14 cellular contexts compared by ENCODE assay signal in the genomic region with DNA sequence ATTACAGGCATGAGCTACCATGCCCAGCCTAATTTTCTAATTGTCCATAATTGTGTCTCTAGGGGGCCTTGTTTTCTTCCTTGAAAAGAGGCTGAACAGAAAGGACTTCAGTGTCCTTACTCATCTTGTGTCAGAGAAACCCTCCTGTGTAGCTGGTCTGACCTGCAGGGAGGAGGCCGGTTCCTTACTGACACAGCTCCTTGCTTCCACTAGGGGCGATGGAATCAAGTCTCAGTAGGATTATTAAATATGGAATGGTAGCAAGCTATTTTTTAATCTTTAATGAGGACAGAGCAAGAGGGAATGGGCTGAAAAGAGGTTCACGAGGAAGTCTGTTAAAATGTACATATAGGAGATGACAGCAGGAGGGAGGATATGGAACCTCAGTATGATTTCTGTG. TPM values are rescaled to one million over a fixed set of nuclear protein-coding genes. Genes with fewer than 3 reads are reported as not detected.
DNase-seq lines count a peak whose midpoint lies in the region; ATAC-seq and TF ChIP-seq lines count a peak whose summit lies in the region.
"Had no signal": no experiment of that assay in that cellular context is flagged by ENCODE, and none has a peak within 500 bp of the region (broad histone marks: within the 10 kb centered on the region; RNA-seq: fewer than 3 reads in every experiment).

No MANE protein-coding gene starts in this region.

- H3K9ac ChIP-seq in Loucy (ENCODE audit: low read depth, low read length, poor library complexity, severe bottlenecking) = no peak overlapping the region

- H3K4me3 ChIP-seq in Loucy (ENCODE audit: low read length, poor library complexity, severe bottlenecking) (no peak overlapping the region), cardiac fibroblast (replicated peaks in 1 of 2; ENCODE audit: low read depth in 2 of 2, low read length in 2 of 2) (no peak overlapping the region)
- H3K4me3 ChIP-seq: ascending aorta, mucosa of descending colon, testis had no signal

- no peaks in the 10 kb centered on the region for H3K27me3 ChIP-seq in Loucy (ENCODE audit: insufficient read depth, low read length, poor library complexity, severe bottlenecking)
- H3K27me3 ChIP-seq: ascending aorta, testis had no signal

- peaks cover 29% of the 10 kb centered on the region; the same call in 1 of the 2 replicates for H3K36me3 ChIP-seq in Loucy (ENCODE audit: insufficient read depth, low read length)

- no peak overlapping the region for H2AFZ ChIP-seq in Loucy (ENCODE audit: low read length)

- no peaks in the 10 kb centered on the region for H3K9me3 Mint-ChIP-seq in neural crest cell
- H3K9me3 Mint-ChIP-seq: activated T-helper 17 cell treated with anti-CD3 and anti-CD28 coated beads, Interleukin-2, amount 50 U/mL, for 72 hours had no signal

- peak in 1 of 2 donors; percentile 22 for DNase-seq in cardiac fibroblast (ENCODE audit: low read depth in 2 of 2)
- no peak for DNase-seq in neural crest cell (ENCODE audit: low read depth, low spot score)
- DNase-seq in DMS79 (lab: John Stamatoyannopoulos, UW) = no peak
- DNase-seq in occipital lobe (lab: John Stamatoyannopoulos, UW) = no peak
- DNase-seq: activated CD4-positive, alpha-beta T cell treated with anti-CD3 and anti-CD28 coated beads for 48 hours; mucosa of descending colon; NCI-H1105; testis had no signal

- H3K4me2 ChIP-seq in Loucy (ENCODE audit: low read depth, low read length, poor library complexity, severe bottlenecking) = no peak overlapping the region

- H3F3A ChIP-seq in Loucy (ENCODE audit: low read depth) = no peaks in the 10 kb centered on the region

- peaks cover 2% of the 10 kb centered on the region; the same call in 1 of the 2 replicates for H3K79me2 ChIP-seq in Loucy (ENCODE audit: insufficient read depth, low read length)

- no peak for ATAC-seq in HG03354 (IDR thresholded peaks at IDR 0.05; ENCODE audit: poor library complexity, severe bottlenecking, unreplicated experiment)
- ATAC-seq: activated T-helper 17 cell treated with anti-CD3 and anti-CD28 coated beads, Interleukin-2, amount 50 U/mL, for 72 hours; mucosa of descending colon had no signal

- H3K36me3 Mint-ChIP-seq in neural crest cell (ENCODE audit: low read depth) = peaks cover 2% of the 10 kb centered on the region

- TF ChIP-seq CTCF in GM12872 (IDR thresholded peaks at IDR 0.05; ENCODE audit: insufficient read depth, low read depth, low read length) = 0 out of 3 replicates have a peak, but pooled peaks have one; percentile 25
- peak; percentile 37 for TF ChIP-seq CTCF in Loucy (conservative IDR thresholded peaks at IDR 0.05; ENCODE audit: low read length)
- peak; percentile 32 for TF ChIP-seq CTCF in cardiac fibroblast (IDR thresholded peaks at IDR 0.05; ENCODE audit: low read depth, low read length)
- peak; percentile 48 for TF ChIP-seq CTCF in neural crest cell (conservative IDR thresholded peaks at IDR 0.05)

- peaks cover 8% of the 10 kb centered on the region for H3K4me1 ChIP-seq in Loucy (ENCODE audit: insufficient read depth, low read length, poor library complexity, severe bottlenecking)
- H3K4me1 ChIP-seq: ascending aorta, testis had no signal

- no peaks in the 10 kb centered on the region for H3K27me3 Mint-ChIP-seq in neural crest cell (ENCODE audit: low read depth)
- H3K27me3 Mint-ChIP-seq: activated T-helper 17 cell treated with anti-CD3 and anti-CD28 coated beads, Interleukin-2, amount 50 U/mL, for 72 hours had no signal

- H4K20me1 ChIP-seq in Loucy (ENCODE audit: insufficient read depth, low read length, poor library complexity, severe bottlenecking) = no peaks in the 10 kb centered on the region

- H3K4me3 Mint-ChIP-seq in neural crest cell = no peak overlapping the region
- H3K4me3 Mint-ChIP-seq: activated T-helper 17 cell treated with anti-CD3 and anti-CD28 coated beads, Interleukin-2, amount 50 U/mL, for 72 hours had no signal

- no peaks in the 10 kb centered on the region for H3K4me1 Mint-ChIP-seq in neural crest cell

- no peaks in the 10 kb centered on the region for H3K9me3 ChIP-seq in Loucy (ENCODE audit: insufficient read depth, low read depth, low read length)
- H3K9me3 ChIP-seq: ascending aorta, mucosa of descending colon, testis had no signal

- no peaks in the 10 kb centered on the region for H3K9me2 ChIP-seq in Loucy (replicated peaks; ENCODE audit: low read depth, low read length)

- no peak overlapping the region for H3K27ac Mint-ChIP-seq in neural crest cell (ENCODE audit: unreplicated experiment)
- H3K27ac Mint-ChIP-seq: activated T-helper 17 cell treated with anti-CD3 and anti-CD28 coated beads, Interleukin-2, amount 50 U/mL, for 72 hours had no signal

RNA-seq across cellular contexts. Expression of gene LPCAT4, which starts 8.6 kb away (rescaled TPM):
- total RNA-seq in neural crest cell (57.3 and 59.7 TPM in 2 replicates), occipital lobe (16.4 TPM)

RNA-seq across cellular contexts. Expression of gene NUTM1, which starts 15.3 kb away (rescaled TPM):
- total RNA-seq in neural crest cell = not detected in 2 replicates
- not detected for total RNA-seq in occipital lobe
- total RNA-seq: activated T-helper 17 cell treated with anti-CD3 and anti-CD28 coated beads, Interleukin-2, amount 50 U/mL, for 72 hours; ascending aorta; mucosa of descending colon; renal cortical epithelial cell had no signal

RNA-seq across cellular contexts. Expression of gene NOP10, which starts 15.4 kb away (rescaled TPM):
- total RNA-seq in neural crest cell = 181 and 191 TPM in 2 replicates
- total RNA-seq in occipital lobe = 77.4 TPM

RNA-seq across cellular contexts. Expression of gene SLC12A6, which starts 20.8 kb away (rescaled TPM):
- 10.9 and 12.4 TPM in 2 replicates for total RNA-seq in neural crest cell
- 39.5 TPM for total RNA-seq in occipital lobe
